ENCODE assay signal across 8 cellular contexts in the genomic region with DNA sequence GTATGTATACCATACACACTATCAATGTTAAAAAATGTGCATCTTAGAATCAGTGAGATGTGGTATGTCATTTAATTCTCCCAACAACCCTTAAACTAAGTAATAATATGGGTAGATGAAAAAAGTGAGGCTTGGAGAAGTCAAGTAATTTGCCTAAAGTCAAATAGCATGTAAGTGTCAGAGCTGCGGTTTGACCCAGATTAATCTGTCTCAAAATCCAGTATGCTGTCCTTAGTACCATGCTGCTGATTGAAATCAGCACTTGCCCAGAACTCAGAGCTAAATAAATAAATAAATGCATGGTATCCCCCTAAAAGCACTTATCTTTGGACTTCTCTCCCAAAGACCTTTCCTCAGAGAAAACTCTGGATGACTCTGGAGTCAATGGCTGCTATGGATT.
"Had no signal": no experiment of that assay in that cellular context is flagged by ENCODE, and none has a peak within 500 bp of the region (broad histone marks: within the 10 kb centered on the region; RNA-seq: fewer than 3 reads in every experiment).

No MANE protein-coding gene starts in this region.

- DNase-seq: GM23248, GOT3, H9, HCEC 1CT, IMR-90 had no signal

- H3K9me3 Mint-ChIP-seq: H9 had no signal

- H3K4me3 Mint-ChIP-seq: H9 had no signal

- FAIRE-seq: H54, HTR-8/SVneo, K562 had no signal

- ATAC-seq: K562 had no signal
